In the genomic region with DNA sequence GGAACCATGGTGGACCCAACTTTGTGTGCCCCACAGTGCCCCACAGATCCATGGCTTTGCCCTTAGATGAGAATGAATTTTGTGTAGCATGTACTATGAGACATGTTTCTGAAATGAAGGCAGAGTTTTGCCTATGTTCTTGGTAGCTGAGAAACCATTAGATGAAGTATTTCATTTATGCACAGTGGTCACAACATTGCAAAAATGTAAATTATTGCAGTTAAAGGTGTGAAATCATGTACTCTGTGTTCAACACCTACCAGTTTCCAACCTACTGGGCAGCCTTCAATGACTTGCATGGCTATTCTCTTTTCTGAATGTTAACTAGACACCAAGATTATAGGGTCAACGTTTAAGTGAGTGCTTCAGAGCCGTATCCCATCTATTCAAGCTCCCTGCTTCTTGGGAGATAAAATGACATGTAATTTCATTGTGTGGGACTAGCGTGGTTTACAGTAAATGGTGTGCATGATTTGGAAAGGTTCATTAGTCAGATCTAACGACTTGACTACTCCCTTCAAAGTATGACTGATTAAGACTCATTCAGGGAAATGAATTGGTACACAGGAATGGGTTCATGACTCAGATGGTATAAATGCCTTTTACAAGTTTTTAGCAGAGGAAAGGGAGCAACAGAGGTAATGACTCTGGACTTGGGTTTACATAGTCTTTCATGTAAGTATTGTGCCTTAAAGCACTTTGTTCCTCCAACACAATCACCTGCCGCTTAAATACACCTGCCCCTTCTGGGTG, we compare ENCODE assay signal across 12 cellular contexts.
DNase-seq lines count a peak whose midpoint lies in the region; ATAC-seq and TF ChIP-seq lines count a peak whose summit lies in the region.
"Had no signal": no experiment of that assay in that cellular context is flagged by ENCODE, and none has a peak within 500 bp of the region (broad histone marks: within the 10 kb centered on the region; RNA-seq: fewer than 3 reads in every experiment).

No MANE protein-coding gene starts in this region.

- H3K4me1 Mint-ChIP-seq in activated CD4-positive, alpha-beta T cell treated with anti-CD3 and anti-CD28 coated beads for 36 hours: peaks cover 29% of the 10 kb centered on the region

- peaks cover 15% of the 10 kb centered on the region for H3K27me3 Mint-ChIP-seq in activated CD4-positive, alpha-beta T cell treated with anti-CD3 and anti-CD28 coated beads for 36 hours

- H3K9me3 Mint-ChIP-seq in activated CD4-positive, alpha-beta T cell treated with anti-CD3 and anti-CD28 coated beads for 36 hours (ENCODE audit: low read depth): no peaks in the 10 kb centered on the region

- no peaks in the 10 kb centered on the region for H3K36me3 Mint-ChIP-seq in activated CD4-positive, alpha-beta T cell treated with anti-CD3 and anti-CD28 coated beads for 36 hours (ENCODE audit: low read depth)

- H3K27ac Mint-ChIP-seq in activated CD4-positive, alpha-beta T cell treated with anti-CD3 and anti-CD28 coated beads for 36 hours: peak overlapping the region; percentile 72

- CTCF ChIA-PET in activated CD4-positive, alpha-beta T cell treated with anti-CD3 and anti-CD28 coated beads for 36 hours (lab: Charles Lee): interaction anchor here (0.9 to 1.5 kb wide), 3 partner anchors 23 to 109 kb away, joined by 3 to 6 read pairs (median 3); no protein-coding TSS in a partner anchor

- no peak for TF ChIP-seq CTCF in omental fat pad (IDR thresholded peaks at IDR 0.05)

- ATAC-seq in activated CD4-positive, alpha-beta T cell treated with anti-CD3 and anti-CD28 coated beads for 36 hours: peak; percentile 96
- ATAC-seq in omental fat pad (ENCODE audit: low FRiP score): peak; percentile 41
- ATAC-seq in HG03159 (IDR thresholded peaks at IDR 0.05; ENCODE audit: unreplicated experiment): no peak
- ATAC-seq in GM21367 (IDR thresholded peaks at IDR 0.05; ENCODE audit: unreplicated experiment): no peak
- ATAC-seq: heart right ventricle had no signal

- intact Hi-C loops in activated CD4-positive, alpha-beta T cell treated with anti-CD3 and anti-CD28 coated beads for 36 hours (cut with DNase I, micrococcal nuclease): loop anchor here (1.0 to 5.0 kb wide), 10 partner anchors 51 to 654 kb away; a partner anchor contains a TSS

- POLR2A ChIA-PET in activated CD4-positive, alpha-beta T cell treated with anti-CD3 and anti-CD28 coated beads for 36 hours (lab: Charles Lee): interaction anchor here (0.6 kb wide), 1 partner anchor 129 kb away, joined by 3 read pairs; no protein-coding TSS in a partner anchor

- H3K4me3 Mint-ChIP-seq in activated CD4-positive, alpha-beta T cell treated with anti-CD3 and anti-CD28 coated beads for 36 hours: no peak overlapping the region

- no peak for DNase-seq in activated CD4-positive, alpha-beta T cell treated with anti-CD3 and anti-CD28 coated beads for 36 hours
- no peak for DNase-seq in activated CD4-positive, alpha-beta T cell treated with anti-CD3 and anti-CD28 coated beads, Interleukin-2, amount 50 U/mL, for 48 hours
- DNase-seq in HS-5 (ENCODE audit: low read depth) (peak; percentile 88), SW480 (ENCODE audit: low spot score) (peak; percentile 62), omental fat pad (ENCODE audit: low spot score) (no peak)
- no peak for DNase-seq in activated CD8-positive, alpha-beta memory T cell treated with anti-CD3 and anti-CD28 coated beads for 24 hours
- DNase-seq: ACHN, heart right ventricle, small intestine, SW 1271 had no signal

Comparison
In these comparisons a context has a peak if more than half of its experiments do, and no peak if none do; other contexts are left out.
1. ATAC-seq: peak in activated CD4-positive, alpha-beta T cell treated with anti-CD3 and anti-CD28 coated beads for 36 hours (single experiment) and omental fat pad (single experiment); none in HG03159 (single experiment) and GM21367 (single experiment).
2. DNase-seq: peak in HS-5 (single experiment) and SW480 (single experiment); none in activated CD4-positive, alpha-beta T cell treated with anti-CD3 and anti-CD28 coated beads for 36 hours (single experiment), activated CD4-positive, alpha-beta T cell treated with anti-CD3 and anti-CD28 coated beads, Interleukin-2, amount 50 U/mL, for 48 hours (0 of 2), omental fat pad (single experiment) and activated CD8-positive, alpha-beta memory T cell treated with anti-CD3 and anti-CD28 coated beads for 24 hours (single experiment).